Comparison of ENCODE assay signal across 22 cellular contexts in genomic region chr13:32468502-32469147, GRCh38. TPM values are rescaled to one million over a fixed set of nuclear protein-coding genes. Genes with fewer than 3 reads are reported as not detected.
DNase-seq lines count a peak whose midpoint lies in the region; ATAC-seq, FAIRE-seq and TF ChIP-seq lines count a peak whose summit lies in the region.
"Had no signal": no experiment of that assay in that cellular context is flagged by ENCODE, and none has a peak within 500 bp of the region (broad histone marks: within the 10 kb centered on the region; RNA-seq: fewer than 3 reads in every experiment).

No MANE protein-coding gene starts in this region.

- H3K27me3 ChIP-seq in DND-41 (ENCODE audit: insufficient read depth, low read length, poor library complexity) (no peaks in the 10 kb centered on the region), astrocyte (ENCODE audit: insufficient read depth, low read length) (no peaks in the 10 kb centered on the region), mesendoderm (ENCODE audit: insufficient read depth, low read length, poor library complexity) (no peaks in the 10 kb centered on the region)
- H3K27me3 ChIP-seq: dorsolateral prefrontal cortex, pancreas, spleen, upper lobe of left lung had no signal

- H4K20me1 ChIP-seq in DND-41 (ENCODE audit: insufficient read depth, low read length) (no peaks in the 10 kb centered on the region), astrocyte (ENCODE audit: insufficient read depth, low read length) (no peaks in the 10 kb centered on the region)

- H3K27me3 Mint-ChIP-seq in astrocyte (ENCODE audit: low read depth, unreplicated experiment) = no peaks in the 10 kb centered on the region
- H3K27me3 Mint-ChIP-seq: activated CD4-positive, alpha-beta T cell treated with anti-CD3 and anti-CD28 coated beads, Interleukin-2, amount 10 ng/mL, durations not matched to agents 24 days and 14 days had no signal

- no peak for DNase-seq in DND-41
- DNase-seq in NB4 (ENCODE audit: low read depth) = peak; percentile 46
- peak; percentile 14 for DNase-seq in astrocyte (ENCODE audit: low read depth)
- DNase-seq in mesendoderm = peak; percentile 16
- DNase-seq in DMS 273 (lab: John Stamatoyannopoulos, UW; ENCODE audit: unreplicated experiment) = no peak
- no peak for DNase-seq in effector CD4-positive, alpha-beta T cell
- DNase-seq: activated CD4-positive, alpha-beta T cell treated with anti-CD3 and anti-CD28 coated beads, Interleukin-2, amount 10 ng/mL, durations not matched to agents 24 days and 14 days; activated gamma-delta T cell treated with Interleukin-2 at 50 U/mL for 16 hours; activated T-cell treated with anti-CD3 and anti-CD28 coated beads, Interleukin-2, amount 50 U/mL, for 1 hour; dorsolateral prefrontal cortex; mammary epithelial cell; NCI-H1436 treated with DMSO at 0.1 percent for 48 hours; pancreas; spleen; substantia nigra; upper lobe of left lung; WERI-Rb-1 had no signal

- H3K4me1 ChIP-seq in DND-41 (ENCODE audit: insufficient read depth, low read length) = no peaks in the 10 kb centered on the region
- H3K4me1 ChIP-seq in astrocyte (ENCODE audit: insufficient read depth, low read length) = no peaks in the 10 kb centered on the region
- H3K4me1 ChIP-seq in mesendoderm (ENCODE audit: control insufficient read depth, low read depth, low read length) = no peaks in the 10 kb centered on the region
- H3K4me1 ChIP-seq: pancreas, upper lobe of left lung had no signal

- TF ChIP-seq CTCF in DND-41 (IDR thresholded peaks at IDR 0.05; ENCODE audit: borderline replicate concordance, extremely low read depth, low read length, poor library complexity, severe bottlenecking) (no peak), NB4 (IDR thresholded peaks at IDR 0.05; ENCODE audit: low read depth, low read length) (no peak), astrocyte (IDR thresholded peaks at IDR 0.05; ENCODE audit: insufficient read depth, low read depth, low read length) (no peak)

- no peak overlapping the region for H3K4me3 Mint-ChIP-seq in astrocyte (ENCODE audit: unreplicated experiment)
- H3K4me3 Mint-ChIP-seq: activated CD4-positive, alpha-beta T cell treated with anti-CD3 and anti-CD28 coated beads, Interleukin-2, amount 10 ng/mL, durations not matched to agents 24 days and 14 days had no signal

- no peak overlapping the region for H2AFZ ChIP-seq in DND-41 (ENCODE audit: low read depth, low read length)
- H2AFZ ChIP-seq in astrocyte (ENCODE audit: low read depth, low read length) = no peak overlapping the region

- H3K4ac ChIP-seq in mesendoderm (ENCODE audit: low read depth, low read length) = no peak overlapping the region

- no peak overlapping the region for H2BK15ac ChIP-seq in mesendoderm (replicated peaks; ENCODE audit: low read depth)

- H3K27ac ChIP-seq in DND-41 (ENCODE audit: low read length) = no peak overlapping the region
- no peak overlapping the region for H3K27ac ChIP-seq in astrocyte (ENCODE audit: low read depth, low read length)
- H3K27ac ChIP-seq in mesendoderm (ENCODE audit: low read depth, low read length) = no peak overlapping the region
- H3K27ac ChIP-seq: pancreas, spleen, upper lobe of left lung, WERI-Rb-1 had no signal

- WGBS in mesendoderm (ENCODE audit: extremely low coverage, insufficient coverage, low lambda C conversion rate) = no CpG with 5 or more reads among the region's 6 CpGs

- H3K4me3 ChIP-seq in DND-41 (ENCODE audit: low read depth in 1 of 2, low read length in 2 of 2) = no peak overlapping the region
- no peak overlapping the region for H3K4me3 ChIP-seq in NB4 (ENCODE audit: low read depth, low read length)
- H3K4me3 ChIP-seq in astrocyte (ENCODE audit: insufficient read depth, low read depth, low read length) = no peak overlapping the region
- no peak overlapping the region for H3K4me3 ChIP-seq in mesendoderm (ENCODE audit: low read length)
- H3K4me3 ChIP-seq: dorsolateral prefrontal cortex, pancreas, spleen, upper lobe of left lung had no signal

- H3K4me1 Mint-ChIP-seq in astrocyte (ENCODE audit: low read depth, unreplicated experiment) = peaks cover 27% of the 10 kb centered on the region

- H3K27ac Mint-ChIP-seq in astrocyte (ENCODE audit: unreplicated experiment) = no peak overlapping the region
- H3K27ac Mint-ChIP-seq: activated CD4-positive, alpha-beta T cell treated with anti-CD3 and anti-CD28 coated beads, Interleukin-2, amount 10 ng/mL, durations not matched to agents 24 days and 14 days had no signal

- no peaks in the 10 kb centered on the region for H3K9me3 ChIP-seq in DND-41 (ENCODE audit: insufficient read depth, low read length, severe bottlenecking)
- no peaks in the 10 kb centered on the region for H3K9me3 ChIP-seq in astrocyte (ENCODE audit: insufficient read depth, low read depth, low read length)
- H3K9me3 ChIP-seq: pancreas, spleen, upper lobe of left lung had no signal

- no peaks in the 10 kb centered on the region for H3K79me1 ChIP-seq in mesendoderm (ENCODE audit: low read length)

- H3K36me3 ChIP-seq in DND-41 (ENCODE audit: insufficient read depth, low read length) (no peaks in the 10 kb centered on the region), astrocyte (ENCODE audit: insufficient read depth, low read length) (no peaks in the 10 kb centered on the region), mesendoderm (ENCODE audit: control insufficient read depth, insufficient read depth, low read length) (no peaks in the 10 kb centered on the region)
- H3K36me3 ChIP-seq: WERI-Rb-1 had no signal

- FAIRE-seq in astrocyte (lab: Jason Lieb, UNC) = no peak
- FAIRE-seq: endothelial cell of umbilical vein, GM12892, pancreas had no signal

- H4K5ac ChIP-seq in mesendoderm (ENCODE audit: low read length) = no peak overlapping the region

- H2BK5ac ChIP-seq in mesendoderm (ENCODE audit: low read length) = no peak overlapping the region

- no peak overlapping the region for H3K18ac ChIP-seq in mesendoderm (ENCODE audit: low read length)

- H3K9me3 Mint-ChIP-seq in astrocyte (ENCODE audit: unreplicated experiment) = no peaks in the 10 kb centered on the region
- H3K9me3 Mint-ChIP-seq: activated CD4-positive, alpha-beta T cell treated with anti-CD3 and anti-CD28 coated beads, Interleukin-2, amount 10 ng/mL, durations not matched to agents 24 days and 14 days had no signal

- H3K36me3 Mint-ChIP-seq in astrocyte (ENCODE audit: low read depth, unreplicated experiment) = peaks cover 24% of the 10 kb centered on the region

- no peak overlapping the region for H3K4me2 ChIP-seq in DND-41 (ENCODE audit: insufficient read depth, low read length)
- H3K4me2 ChIP-seq in astrocyte (ENCODE audit: low read length) = no peak overlapping the region
- H3K4me2 ChIP-seq in mesendoderm (ENCODE audit: low read length) = no peak overlapping the region

- no peak overlapping the region for H4K8ac ChIP-seq in mesendoderm (ENCODE audit: low read depth, low read length)

- TF ChIP-seq POLR2A in NB4 (IDR thresholded peaks at IDR 0.05; ENCODE audit: extremely low read depth, insufficient read length) = no peak

- H3K79me2 ChIP-seq in DND-41 (ENCODE audit: insufficient read depth, low read length) (no peaks in the 10 kb centered on the region), astrocyte (ENCODE audit: insufficient read depth, low read length) (no peaks in the 10 kb centered on the region), mesendoderm (ENCODE audit: control insufficient read depth, insufficient read depth, low read length) (no peaks in the 10 kb centered on the region)

- no peak overlapping the region for H2AK5ac ChIP-seq in mesendoderm (ENCODE audit: low read length)

- no peak overlapping the region for H3K23ac ChIP-seq in mesendoderm (ENCODE audit: low read length)

- no peak overlapping the region for H3K56ac ChIP-seq in mesendoderm (ENCODE audit: low read length)

- H2BK120ac ChIP-seq in mesendoderm (ENCODE audit: low read depth, low read length) = no peak overlapping the region

- no peak overlapping the region for H3K9ac ChIP-seq in DND-41 (ENCODE audit: low read depth, low read length)
- no peak overlapping the region for H3K9ac ChIP-seq in astrocyte (ENCODE audit: low read length)
- no peak overlapping the region for H3K9ac ChIP-seq in mesendoderm (ENCODE audit: low read length)

- ATAC-seq in DND-41 (ENCODE audit: insufficient read depth, low read depth) (peak; percentile 40; the same call in 1 of the 3 replicates), GM21367 (IDR thresholded peaks at IDR 0.05; ENCODE audit: unreplicated experiment) (no peak)
- ATAC-seq: Right ventricle myocardium inferior, SK-N-SH treated with all-trans-retinoic acid at 6 μM for 48 hours had no signal

RNA-seq across cellular contexts. Expression of gene N4BP2L1, which starts 40.7 kb away (rescaled TPM):
- total RNA-seq in astrocyte = 1.9 and 2.2 TPM in 2 replicates
- 1.4 TPM for polyA plus RNA-seq in mesendoderm (2013, experiment 1 of 2)
- 1.7 TPM for polyA plus RNA-seq in mesendoderm (2013, experiment 2 of 2)

Comparison
In these comparisons a context has a peak if more than half of its experiments do, and no peak if none do; other contexts are left out.
1. DNase-seq: peak in NB4 (single experiment), astrocyte (single experiment) and mesendoderm (single experiment); none in DND-41 (single experiment), DMS 273 (single experiment) and effector CD4-positive, alpha-beta T cell (single experiment).